ENCODE assay signal across 13 cellular contexts in genomic region chr2:150169230-150169629, GRCh38.
DNase-seq lines count a peak whose midpoint lies in the region; ATAC-seq and TF ChIP-seq lines count a peak whose summit lies in the region.
"Had no signal": no experiment of that assay in that cellular context is flagged by ENCODE, and none has a peak within 500 bp of the region (broad histone marks: within the 10 kb centered on the region; RNA-seq: fewer than 3 reads in every experiment).

No MANE protein-coding gene starts in this region.

- H3K36me3 ChIP-seq in liver (ENCODE audit: control insufficient read depth in 4 of 4, insufficient read depth in 3 of 4, low read depth in 1 of 4, low read length in 3 of 4) (no peaks in the 10 kb centered on the region), tibial artery (no peaks in the 10 kb centered on the region)

- TF ChIP-seq RAD21 in liver (IDR thresholded peaks at IDR 0.05), result peak; percentile 68 to 77

- TF ChIP-seq CTCF in liver (IDR thresholded peaks at IDR 0.05; ENCODE audit: low read depth, low read length, missing input control) (no peak), tibial artery (IDR thresholded peaks at IDR 0.05) (no peak), GM20000 (IDR thresholded peaks at IDR 0.05; ENCODE audit: extremely low read depth, missing control alignments) (no peak), lower leg skin (IDR thresholded peaks at IDR 0.05) (no peak)

- intact Hi-C loops in tibial artery (cut with DNase I; ENCODE audit: low total_unique reads), result loop anchor here (5.0 kb wide), 1 partner anchor 313 kb away; no protein-coding TSS in a partner anchor
- intact Hi-C loops in lower leg skin (cut with DNase I; ENCODE audit: low total_unique reads), result no loop called here

- peaks cover 12 to 50% (median 38%) of the 10 kb centered on the region in 4 donors for H3K4me1 ChIP-seq in liver (ENCODE audit: control insufficient read depth in 4 of 4, insufficient read depth in 4 of 4, low read length in 3 of 4)
- H3K4me1 ChIP-seq in tibial artery, result peaks cover under 1 to 59% (median 38%) of the 10 kb centered on the region in 4 donors

- ATAC-seq in HG03108 (IDR thresholded peaks at IDR 0.05; ENCODE audit: unreplicated experiment), result no peak
- ATAC-seq: activated CD8-positive, alpha-beta T cell treated with anti-CD3 and anti-CD28 coated beads for 36 hours; activated naive CD4-positive, alpha-beta T cell treated with anti-CD3 and anti-CD28 coated beads, Interleukin-2, amount 50 U/mL, for 72 hours; naive thymus-derived CD4-positive, alpha-beta T cell had no signal

- no peaks in the 10 kb centered on the region for H3K27me3 ChIP-seq in liver (ENCODE audit: control insufficient read depth in 4 of 4, insufficient read depth in 4 of 4, low read length in 3 of 4)
- no peaks in the 10 kb centered on the region for H3K27me3 ChIP-seq in tibial artery

- H3K9me3 ChIP-seq in liver (ENCODE audit: control insufficient read depth in 4 of 4, low read length in 3 of 4) (peaks cover 0 to 5% (median 0%) of the 10 kb centered on the region in 4 donors), tibial artery (no peaks in the 10 kb centered on the region)

- H3K4me3 ChIP-seq in liver (ENCODE audit: low read depth in 1 of 3, low read length in 3 of 3), result peak overlapping the region; percentile 61 to 84 (median 63)
- H3K4me3 ChIP-seq in tibial artery, result no peak overlapping the region
- H3K4me3 ChIP-seq in lower leg skin (ENCODE audit: low read depth, poor library complexity, severe bottlenecking), result no peak overlapping the region

- TF ChIP-seq POLR2A in lower leg skin (IDR thresholded peaks at IDR 0.05), result no peak

- DNase-seq in M059J (ENCODE audit: low read depth) (peak; percentile 61), dermis blood vessel endothelial cell (peak; percentile 15), tibial artery (peak; percentile 60 to 81), GM20000 (ENCODE audit: low spot score) (no peak), lower leg skin (ENCODE audit: low spot score in 2 of 2) (no peak)
- DNase-seq: activated CD8-positive, alpha-beta T cell treated with anti-CD3 and anti-CD28 coated beads for 36 hours; effector memory CD4-positive, alpha-beta T cell; KG1; naive thymus-derived CD4-positive, alpha-beta T cell; T-helper 2 cell had no signal

- H3K9ac ChIP-seq in liver (ENCODE audit: low read depth in 1 of 2, low read length in 2 of 2), result peak overlapping the region in 1 of 2 donors; percentile 80

- peak overlapping the region; percentile 84 to 88 for H3K27ac ChIP-seq in liver (ENCODE audit: low read depth in 1 of 2, low read length in 2 of 2)
- peak overlapping the region; percentile 56 to 69 for H3K27ac ChIP-seq in tibial artery

TF ChIP-seq in liver, 16 proteins besides CTCF, POLR2A, EP300 and RAD21:
- peak; percentile 100 for TF ChIP-seq HNF4A (conservative IDR thresholded peaks at IDR 0.05)
- TF ChIP-seq GABPA (IDR thresholded peaks at IDR 0.05 in 1 of 2, conservative IDR thresholded peaks at IDR 0.05 in 1 of 2), result peak in 1 of 2 donors; percentile 24
- TF ChIP-seq JUND (IDR thresholded peaks at IDR 0.05), result peak; percentile 94 to 97
- peak; percentile 81 for TF ChIP-seq FOXA1 (IDR thresholded peaks at IDR 0.05)
- TF ChIP-seq, protein P1, sequence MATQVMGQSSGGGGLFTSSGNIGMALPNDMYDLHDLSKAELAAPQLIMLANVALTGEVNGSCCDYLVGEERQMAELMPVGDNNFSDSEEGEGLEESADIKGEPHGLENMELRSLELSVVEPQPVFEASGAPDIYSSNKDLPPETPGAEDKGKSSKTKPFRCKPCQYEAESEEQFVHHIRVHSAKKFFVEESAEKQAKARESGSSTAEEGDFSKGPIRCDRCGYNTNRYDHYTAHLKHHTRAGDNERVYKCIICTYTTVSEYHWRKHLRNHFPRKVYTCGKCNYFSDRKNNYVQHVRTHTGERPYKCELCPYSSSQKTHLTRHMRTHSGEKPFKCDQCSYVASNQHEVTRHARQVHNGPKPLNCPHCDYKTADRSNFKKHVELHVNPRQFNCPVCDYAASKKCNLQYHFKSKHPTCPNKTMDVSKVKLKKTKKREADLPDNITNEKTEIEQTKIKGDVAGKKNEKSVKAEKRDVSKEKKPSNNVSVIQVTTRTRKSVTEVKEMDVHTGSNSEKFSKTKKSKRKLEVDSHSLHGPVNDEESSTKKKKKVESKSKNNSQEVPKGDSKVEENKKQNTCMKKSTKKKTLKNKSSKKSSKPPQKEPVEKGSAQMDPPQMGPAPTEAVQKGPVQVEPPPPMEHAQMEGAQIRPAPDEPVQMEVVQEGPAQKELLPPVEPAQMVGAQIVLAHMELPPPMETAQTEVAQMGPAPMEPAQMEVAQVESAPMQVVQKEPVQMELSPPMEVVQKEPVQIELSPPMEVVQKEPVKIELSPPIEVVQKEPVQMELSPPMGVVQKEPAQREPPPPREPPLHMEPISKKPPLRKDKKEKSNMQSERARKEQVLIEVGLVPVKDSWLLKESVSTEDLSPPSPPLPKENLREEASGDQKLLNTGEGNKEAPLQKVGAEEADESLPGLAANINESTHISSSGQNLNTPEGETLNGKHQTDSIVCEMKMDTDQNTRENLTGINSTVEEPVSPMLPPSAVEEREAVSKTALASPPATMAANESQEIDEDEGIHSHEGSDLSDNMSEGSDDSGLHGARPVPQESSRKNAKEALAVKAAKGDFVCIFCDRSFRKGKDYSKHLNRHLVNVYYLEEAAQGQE (IDR thresholded peaks at IDR 0.05), result peak; percentile 81
- TF ChIP-seq TAF1 (conservative IDR thresholded peaks at IDR 0.05), result no peak
- TF ChIP-seq, protein P2, sequence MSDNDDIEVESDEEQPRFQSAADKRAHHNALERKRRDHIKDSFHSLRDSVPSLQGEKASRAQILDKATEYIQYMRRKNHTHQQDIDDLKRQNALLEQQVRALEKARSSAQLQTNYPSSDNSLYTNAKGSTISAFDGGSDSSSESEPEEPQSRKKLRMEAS (IDR thresholded peaks at IDR 0.05), result peak; percentile 97
- TF ChIP-seq NR2F2 (IDR thresholded peaks at IDR 0.05), result peak; percentile 94
- peak; percentile 96 for TF ChIP-seq SP1 (IDR thresholded peaks at IDR 0.05)
- TF ChIP-seq FOXA2 (IDR thresholded peaks at IDR 0.05), result peak; percentile 67
- TF ChIP-seq ATF3 (IDR thresholded peaks at IDR 0.05), result peak; percentile 77
- TF ChIP-seq RXRA (IDR thresholded peaks at IDR 0.05), result peak; percentile 98 to 99
- peak; percentile 88 for TF ChIP-seq YY1 (IDR thresholded peaks at IDR 0.05)
- peak in 1 of 2 donors; percentile 86 for TF ChIP-seq EGR1 (IDR thresholded peaks at IDR 0.05; ENCODE audit: low read depth in 2 of 2)
- TF ChIP-seq, protein P3, sequence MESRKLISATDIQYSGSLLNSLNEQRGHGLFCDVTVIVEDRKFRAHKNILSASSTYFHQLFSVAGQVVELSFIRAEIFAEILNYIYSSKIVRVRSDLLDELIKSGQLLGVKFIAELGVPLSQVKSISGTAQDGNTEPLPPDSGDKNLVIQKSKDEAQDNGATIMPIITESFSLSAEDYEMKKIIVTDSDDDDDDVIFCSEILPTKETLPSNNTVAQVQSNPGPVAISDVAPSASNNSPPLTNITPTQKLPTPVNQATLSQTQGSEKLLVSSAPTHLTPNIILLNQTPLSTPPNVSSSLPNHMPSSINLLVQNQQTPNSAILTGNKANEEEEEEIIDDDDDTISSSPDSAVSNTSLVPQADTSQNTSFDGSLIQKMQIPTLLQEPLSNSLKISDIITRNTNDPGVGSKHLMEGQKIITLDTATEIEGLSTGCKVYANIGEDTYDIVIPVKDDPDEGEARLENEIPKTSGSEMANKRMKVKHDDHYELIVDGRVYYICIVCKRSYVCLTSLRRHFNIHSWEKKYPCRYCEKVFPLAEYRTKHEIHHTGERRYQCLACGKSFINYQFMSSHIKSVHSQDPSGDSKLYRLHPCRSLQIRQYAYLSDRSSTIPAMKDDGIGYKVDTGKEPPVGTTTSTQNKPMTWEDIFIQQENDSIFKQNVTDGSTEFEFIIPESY (IDR thresholded peaks at IDR 0.05), result peak; percentile 94
- TF ChIP-seq HNF4G (IDR thresholded peaks at IDR 0.05), result peak; percentile 100

Comparison
In these comparisons a context has a peak if more than half of its experiments do, and no peak if none do; other contexts are left out.
1. DNase-seq: peak in M059J (single experiment), dermis blood vessel endothelial cell (single experiment) and tibial artery (2 of 2); none in GM20000 (single experiment) and lower leg skin (0 of 2).
2. H3K4me3 ChIP-seq: peak in liver (3 of 3); none in tibial artery (0 of 2) and lower leg skin (single experiment).